8 cellular contexts compared by ENCODE assay signal in genomic region chr14:66624319-66624937, GRCh38.
DNase-seq lines count a peak whose midpoint lies in the region; ATAC-seq and TF ChIP-seq lines count a peak whose summit lies in the region.

No MANE protein-coding gene starts in this region.

- TF ChIP-seq CTCF in Peyer's patch (IDR thresholded peaks at IDR 0.05) (peak in 4 of 6 experiments; percentile 46 to 73 (median 66)), MCF 10A (IDR thresholded peaks at IDR 0.05; ENCODE audit: unreplicated experiment) (peak; percentile 63)

- no peak overlapping the region for H3K4me3 Mint-ChIP-seq in MCF 10A (ENCODE audit: unreplicated experiment)

- CTCF ChIA-PET in MCF 10A (lab: Yijun Ruan, JAX): interaction anchor here (0.6 to 2.0 kb wide), 32 partner anchors 9 to 1706 kb away, joined by 3 to 9 read pairs (median 4); no protein-coding TSS in a partner anchor

- H3K36me3 Mint-ChIP-seq in MCF 10A (ENCODE audit: insufficient read depth, unreplicated experiment): no peaks in the 10 kb centered on the region

- H3K4me1 Mint-ChIP-seq in MCF 10A (ENCODE audit: insufficient read depth, unreplicated experiment): peaks cover 10% of the 10 kb centered on the region

- no peak overlapping the region for H3K27ac Mint-ChIP-seq in MCF 10A (ENCODE audit: low read depth, unreplicated experiment)

- DNase-seq in activated effector memory CD4-positive, alpha-beta T cell treated with anti-CD3 and anti-CD28 coated beads, Interleukin-2, amount 50 U/mL, for 16 hours: peak; percentile 69
- DNase-seq in activated effector memory CD4-positive, alpha-beta T cell treated with Interleukin-2 at 50 U/mL for 16 hours: no peak
- DNase-seq in Peyer's patch (peak in 1 of 3 donors; percentile 60), MCF 10A (ENCODE audit: unreplicated experiment) (peak; percentile 68), islet precursor cell (peak; percentile 68)
- DNase-seq in stimulated activated CD4-positive, alpha-beta T cell treated with anti-CD3 and anti-CD28 coated beads, Interleukin-4, amount 100 ng/mL, for 24 hours: peak; percentile 39

- no peaks in the 10 kb centered on the region for H3K4me1 ChIP-seq in Peyer's patch

- no TSS peak for BruUV-seq in MCF 10A (replicated peaks; lab: Mats Ljungman, UMichigan)

- peak; percentile 73 for ATAC-seq in HG03521 (IDR thresholded peaks at IDR 0.05; ENCODE audit: unreplicated experiment)
- ATAC-seq in HG02885 (IDR thresholded peaks at IDR 0.05; ENCODE audit: poor library complexity, unreplicated experiment): no peak

- no peaks in the 10 kb centered on the region for H3K9me3 Mint-ChIP-seq in MCF 10A (ENCODE audit: unreplicated experiment)

- POLR2A ChIA-PET in MCF 10A (lab: Yijun Ruan, JAX): interaction anchor here (1.0 to 1.5 kb wide), 2 partner anchors 15 to 19 kb away, joined by 4 to 5 read pairs; no protein-coding TSS in a partner anchor

- intact Hi-C loops in MCF 10A (cut with micrococcal nuclease): loop anchor here (1.0 to 10.0 kb wide), 6 partner anchors 122 to 663 kb away; no protein-coding TSS in a partner anchor

- no peak overlapping the region for H3K27ac ChIP-seq in Peyer's patch

- no peak overlapping the region for H3K4me3 ChIP-seq in Peyer's patch

- H3K27me3 ChIP-seq in Peyer's patch: no peaks in the 10 kb centered on the region

- H3K9me3 ChIP-seq in Peyer's patch: no peaks in the 10 kb centered on the region

- no peaks in the 10 kb centered on the region for H3K27me3 Mint-ChIP-seq in MCF 10A (ENCODE audit: insufficient read depth, unreplicated experiment)

- TF ChIP-seq POLR2A in Peyer's patch (IDR thresholded peaks at IDR 0.05): no peak

- no peaks in the 10 kb centered on the region for H3K36me3 ChIP-seq in Peyer's patch
